In genomic region chr6:118382126-118382525, GRCh38 we compare ENCODE assay signal across 23 cellular contexts.
DNase-seq lines count a peak whose midpoint lies in the region; ATAC-seq, FAIRE-seq and TF ChIP-seq lines count a peak whose summit lies in the region.
"Had no signal": no experiment of that assay in that cellular context is flagged by ENCODE, and none has a peak within 500 bp of the region (broad histone marks: within the 10 kb centered on the region; RNA-seq: fewer than 3 reads in every experiment).

No MANE protein-coding gene starts in this region.

- no peak for ATAC-seq in GM19395 (IDR thresholded peaks at IDR 0.05; ENCODE audit: unreplicated experiment)
- ATAC-seq: HCT116, SK-N-SH treated with all-trans-retinoic acid at 6 μM for 48 hours, T-cell had no signal

- H3K4me3 ChIP-seq in bronchial epithelial cell (ENCODE audit: low read depth, low read length): no peak overlapping the region
- H3K4me3 ChIP-seq in stomach smooth muscle (ENCODE audit: low read length in 2 of 2): no peak overlapping the region
- H3K4me3 ChIP-seq in adrenal gland: no peak overlapping the region
- H3K4me3 ChIP-seq: PC-9 had no signal

- TF ChIP-seq POLR2A in adrenal gland (IDR thresholded peaks at IDR 0.05): no peak

- peak overlapping the region; percentile 37 for H3K27ac ChIP-seq in stomach smooth muscle (ENCODE audit: low read length)
- H3K27ac ChIP-seq in adrenal gland: no peak overlapping the region
- H3K27ac ChIP-seq: PC-9, RWPE1 had no signal

- H3K4me1 ChIP-seq in stomach smooth muscle (ENCODE audit: control insufficient read depth, insufficient read depth, low read length): no peaks in the 10 kb centered on the region
- H3K4me1 ChIP-seq in adrenal gland (replicated peaks in 1 of 2): no peaks in the 10 kb centered on the region
- H3K4me1 ChIP-seq: Caco-2 had no signal

- DNase-seq in NCI-H1105 treated with DMSO at 0.1 percent for 48 hours (lab: John Stamatoyannopoulos, UW) (peak; percentile 37), NCI-H1105 (lab: John Stamatoyannopoulos, UW) (no peak), NCI-H345 (lab: John Stamatoyannopoulos, UW) (peak; percentile 92), bronchial epithelial cell (ENCODE audit: low read depth) (peak; percentile 8), adrenal gland (no peak), NCI-H2227 treated with DMSO at 0.1 percent for 48 hours (lab: John Stamatoyannopoulos, UW) (no peak)
- DNase-seq: Caco-2; CD4-positive, alpha-beta T cell; GOT3; KBM-7; NCI-H1436; NCI-H2081 treated with DMSO at 0.1 percent for 48 hours; NCI-H226; NCI-H82; PC-9; SIG-M5; T-cell had no signal

- H3K9ac ChIP-seq in stomach smooth muscle (ENCODE audit: low read length in 2 of 2): no peak overlapping the region

- H3K9me3 ChIP-seq in stomach smooth muscle (ENCODE audit: control insufficient read depth in 2 of 2, low read length in 2 of 2) (no peaks in the 10 kb centered on the region), adrenal gland (replicated peaks in 1 of 3) (no peaks in the 10 kb centered on the region)
- H3K9me3 ChIP-seq: Caco-2 had no signal

- intact Hi-C loops in adrenal gland (cut with DNase I): no loop called here

- WGBS in adrenal gland, 4 donors: 80 to 84% (median 82%) methylated on average over 3 of the region's 3 CpGs

- TF ChIP-seq CTCF in bronchial epithelial cell (IDR thresholded peaks at IDR 0.05; ENCODE audit: insufficient read depth, low read length, severe bottlenecking) (no peak), adrenal gland (IDR thresholded peaks at IDR 0.05) (no peak)

- H3K27me3 ChIP-seq in bronchial epithelial cell (ENCODE audit: control insufficient read depth, insufficient read depth, low read length) (no peaks in the 10 kb centered on the region), stomach smooth muscle (ENCODE audit: control insufficient read depth in 1 of 2, insufficient read depth in 2 of 2, low read length in 2 of 2) (no peaks in the 10 kb centered on the region), adrenal gland (no peaks in the 10 kb centered on the region)

- FAIRE-seq in bronchial epithelial cell (lab: Jason Lieb, UNC): no peak
- FAIRE-seq: A204.1 had no signal

- H3K36me3 ChIP-seq in bronchial epithelial cell (ENCODE audit: control insufficient read depth, insufficient read depth, low read length): no peaks in the 10 kb centered on the region
- H3K36me3 ChIP-seq in stomach smooth muscle (ENCODE audit: control insufficient read depth in 2 of 2, insufficient read depth in 2 of 2, low read length in 2 of 2): no peaks in the 10 kb centered on the region
- H3K36me3 ChIP-seq in adrenal gland (replicated peaks in 1 of 2): no peaks in the 10 kb centered on the region

Comparison
In these comparisons a context has a peak if more than half of its experiments do, and no peak if none do; other contexts are left out.
1. DNase-seq: peak in NCI-H1105 treated with DMSO at 0.1 percent for 48 hours (single experiment), NCI-H345 (single experiment) and bronchial epithelial cell (single experiment); none in NCI-H1105 (single experiment), adrenal gland (0 of 7) and NCI-H2227 treated with DMSO at 0.1 percent for 48 hours (single experiment).